1 cellular context compared by ENCODE assay signal in genomic region chr22:28923826-28924732, GRCh38.
TF ChIP-seq lines count a peak whose summit lies in the region.

No MANE protein-coding gene starts in this region.

TF ChIP-seq in HepG2, 621 proteins besides CTCF, POLR2A, EP300 and RAD21 (continued from another document and continues in another):
- peak; percentile 77 for TF ChIP-seq HNF1A (IDR thresholded peaks at IDR 0.05; ENCODE audit: low read depth)
- peak; percentile 92; the same call in 1 of the 2 replicates for TF ChIP-seq HNF1A (CRISPR knock-in tag; IDR thresholded peaks at IDR 0.05; ENCODE audit: borderline replicate concordance)
- TF ChIP-seq ZFY (CRISPR knock-in tag; IDR thresholded peaks at IDR 0.05), result no peak; the same call in none of the 2 replicates
- no peak for TF ChIP-seq ZNF672 (CRISPR knock-in tag; IDR thresholded peaks at IDR 0.05)
- peak; percentile 97 for TF ChIP-seq MED1 (CRISPR knock-in tag; IDR thresholded peaks at IDR 0.05)
- TF ChIP-seq MEF2D (CRISPR knock-in tag; IDR thresholded peaks at IDR 0.05), result peak; percentile 96
- TF ChIP-seq ZNF367 (CRISPR knock-in tag; IDR thresholded peaks at IDR 0.05; ENCODE audit: borderline replicate concordance), result no peak
- TF ChIP-seq GMEB2 (CRISPR knock-in tag; IDR thresholded peaks at IDR 0.05; ENCODE audit: low read depth), result 0 out of 2 replicates have a peak, but pooled peaks have one; percentile 31
- TF ChIP-seq ARID3A (IDR thresholded peaks at IDR 0.05; ENCODE audit: low read depth, low read length), result no peak
- no peak for TF ChIP-seq ZNF446 (CRISPR knock-in tag; IDR thresholded peaks at IDR 0.05)
- TF ChIP-seq HNRNPK (IDR thresholded peaks at IDR 0.05; ENCODE audit: low read depth, low read length, poor library complexity, severe bottlenecking), result no peak
- no peak for TF ChIP-seq EHMT2 (IDR thresholded peaks at IDR 0.05; ENCODE audit: borderline replicate concordance, low read depth, low read length)
- TF ChIP-seq FUBP1 (CRISPR knock-in tag; IDR thresholded peaks at IDR 0.05; ENCODE audit: borderline replicate concordance), result no peak
- TF ChIP-seq AKNA (CRISPR knock-in tag; IDR thresholded peaks at IDR 0.05; ENCODE audit: borderline replicate concordance), result peak; percentile 53; the same call in 1 of the 2 replicates
- peak; percentile 52; the same call in 1 of the 2 replicates for TF ChIP-seq ZSCAN31 (CRISPR knock-in tag; IDR thresholded peaks at IDR 0.05; ENCODE audit: low read depth)
- TF ChIP-seq CREB1 (IDR thresholded peaks at IDR 0.05), result no peak
- peak; percentile 76 for TF ChIP-seq CREB1 (CRISPR knock-in tag; IDR thresholded peaks at IDR 0.05)
- no peak for TF ChIP-seq MAFK (conservative IDR thresholded peaks at IDR 0.05 in 1 of 2, IDR thresholded peaks at IDR 0.05 in 1 of 2; ENCODE audit: low read length in 2 of 2)
- TF ChIP-seq ZNF496 (CRISPR knock-in tag; IDR thresholded peaks at IDR 0.05; ENCODE audit: insufficient replicate concordance), result no peak
- TF ChIP-seq RXRB (CRISPR knock-in tag; IDR thresholded peaks at IDR 0.05; ENCODE audit: borderline replicate concordance), result peak; percentile 96
- TF ChIP-seq ZNF251 (CRISPR knock-in tag; IDR thresholded peaks at IDR 0.05), result no peak
- TF ChIP-seq RCOR2 (CRISPR knock-in tag; IDR thresholded peaks at IDR 0.05), result peak; percentile 95
- TF ChIP-seq TERF1 (CRISPR knock-in tag; IDR thresholded peaks at IDR 0.05), result no peak
- no peak for TF ChIP-seq ZNF737 (CRISPR knock-in tag; IDR thresholded peaks at IDR 0.05; ENCODE audit: borderline replicate concordance)
- no peak for TF ChIP-seq SNAPC2 (CRISPR knock-in tag; IDR thresholded peaks at IDR 0.05)
- TF ChIP-seq CEBPB (IDR thresholded peaks at IDR 0.05; ENCODE audit: borderline replicate concordance, low read depth, low read length), result peak; percentile 63
- no peak for TF ChIP-seq ZNF180 (CRISPR knock-in tag; IDR thresholded peaks at IDR 0.05; ENCODE audit: borderline replicate concordance, low read depth)
- no peak for TF ChIP-seq HDAC6 (IDR thresholded peaks at IDR 0.05; ENCODE audit: low read depth, low read length)
- peak; percentile 81; the same call in 1 of the 2 replicates for TF ChIP-seq CCDC6 (CRISPR knock-in tag; IDR thresholded peaks at IDR 0.05)
- TF ChIP-seq TP53 (CRISPR knock-in tag; conservative IDR thresholded peaks at IDR 0.05), result peak; percentile 60; the same call in 1 of the 2 replicates
- TF ChIP-seq ZNF670 (CRISPR knock-in tag; IDR thresholded peaks at IDR 0.05; ENCODE audit: borderline replicate concordance), result no peak; the same call in 1 of the 2 replicates
- no peak for TF ChIP-seq ZNF484 (CRISPR knock-in tag; IDR thresholded peaks at IDR 0.05; ENCODE audit: borderline replicate concordance, low read depth)
- peak; percentile 97 for TF ChIP-seq SALL1 (CRISPR knock-in tag; IDR thresholded peaks at IDR 0.05)
- TF ChIP-seq NONO (IDR thresholded peaks at IDR 0.05), result no peak
- peak; percentile 89 for TF ChIP-seq NONO (CRISPR knock-in tag; conservative IDR thresholded peaks at IDR 0.05)
- peak; percentile 57; the same call in 1 of the 2 replicates for TF ChIP-seq BRF2 (CRISPR knock-in tag; IDR thresholded peaks at IDR 0.05)
- TF ChIP-seq STAT5B (CRISPR knock-in tag; IDR thresholded peaks at IDR 0.05), result 0 out of 2 replicates have a peak, but pooled peaks have one; percentile 26
- no peak for TF ChIP-seq PREB (CRISPR knock-in tag; IDR thresholded peaks at IDR 0.05)
- TF ChIP-seq HHEX (CRISPR knock-in tag; IDR thresholded peaks at IDR 0.05), result no peak
- no peak for TF ChIP-seq ZNF276 (CRISPR knock-in tag; IDR thresholded peaks at IDR 0.05; ENCODE audit: low read depth)
- TF ChIP-seq POLR2AphosphoS2 (IDR thresholded peaks at IDR 0.05; ENCODE audit: low read depth, low read length), result no peak
- no peak for TF ChIP-seq KLF11 (CRISPR knock-in tag; IDR thresholded peaks at IDR 0.05)
- TF ChIP-seq NFE2 (CRISPR knock-in tag; IDR thresholded peaks at IDR 0.05), result no peak
- 0 out of 2 replicates have a peak, but pooled peaks have one; percentile 18 for TF ChIP-seq SP4 (CRISPR knock-in tag; IDR thresholded peaks at IDR 0.05)
